In genomic region chr4:55028196-55028595, GRCh38 we compare ENCODE assay signal across 29 cellular contexts.
"Had no signal": no experiment of that assay in that cellular context is flagged by ENCODE, and none has a peak within 500 bp of the region (broad histone marks: within the 10 kb centered on the region; RNA-seq: fewer than 3 reads in every experiment).

No MANE protein-coding gene starts in this region.

- DNase-seq: colonic mucosa; cortex of kidney; dermis blood vessel endothelial cell; dorsolateral prefrontal cortex; effector CD4-positive, alpha-beta T cell; effector CD8-positive, alpha-beta T cell; effector memory CD4-positive, alpha-beta T cell; effector memory CD8-positive, alpha-beta T cell; endodermal cell; erythroblast; esophagus squamous epithelium; foreskin fibroblast; foreskin keratinocyte; foreskin melanocyte; gastrocnemius medialis; glutamatergic neuron; head of caudate nucleus; heart left ventricle; heart right ventricle had no signal

- H3K27ac ChIP-seq: colonic mucosa, coronary artery, dorsolateral prefrontal cortex, epithelial cell of prostate, esophagus muscularis mucosa, esophagus squamous epithelium, foreskin keratinocyte, gastrocnemius medialis, gastroesophageal sphincter, heart left ventricle, heart right ventricle had no signal

- H3K9me3 ChIP-seq: colonic mucosa, esophagus muscularis mucosa, esophagus squamous epithelium, gastrocnemius medialis, gastroesophageal sphincter, heart left ventricle, heart right ventricle had no signal

- H3K27me3 ChIP-seq: colonic mucosa, esophagus muscularis mucosa, esophagus squamous epithelium, foreskin keratinocyte, gastrocnemius medialis, gastroesophageal sphincter, heart left ventricle, heart right ventricle had no signal

- FAIRE-seq: colon, endometrium, endothelial cell of umbilical vein, frontal cortex had no signal

- H3K27ac Mint-ChIP-seq: dendritic cell treated with granulocyte-macrophage colony-stimulating factor and Interleukin-4, amounts not matched to agents 40 ng/mL and 50 ng/mL, for 4 days; effector memory CD8-positive, alpha-beta T cell; endodermal cell had no signal

- H3K36me3 ChIP-seq: colonic mucosa, esophagus muscularis mucosa, esophagus squamous epithelium, gastrocnemius medialis, gastroesophageal sphincter, heart left ventricle, heart right ventricle had no signal

- H3K4me3 ChIP-seq: colonic mucosa, coronary artery, dorsolateral prefrontal cortex, esophagus muscularis mucosa, esophagus squamous epithelium, gastrocnemius medialis, gastroesophageal sphincter, heart left ventricle, heart right ventricle had no signal

- H3K9me3 Mint-ChIP-seq: dendritic cell treated with granulocyte-macrophage colony-stimulating factor and Interleukin-4, amounts not matched to agents 40 ng/mL and 50 ng/mL, for 4 days; effector memory CD8-positive, alpha-beta T cell had no signal

- ATAC-seq: effector memory CD8-positive, alpha-beta T cell; esophagus mucosa; foreskin keratinocyte; gastrocnemius medialis; gastroesophageal sphincter; heart left ventricle; heart right ventricle had no signal

- H3K4me1 ChIP-seq: colonic mucosa, gastrocnemius medialis had no signal

- H3K4me3 Mint-ChIP-seq: dendritic cell treated with granulocyte-macrophage colony-stimulating factor and Interleukin-4, amounts not matched to agents 40 ng/mL and 50 ng/mL, for 4 days; effector memory CD8-positive, alpha-beta T cell; endodermal cell had no signal
